In genomic region chr17:73841431-73842060, GRCh38 we compare ENCODE assay signal across 8 cellular contexts.
DNase-seq lines count a peak whose midpoint lies in the region; ATAC-seq, FAIRE-seq and TF ChIP-seq lines count a peak whose summit lies in the region.

No MANE protein-coding gene starts in this region.

- ATAC-seq in GM21737 (IDR thresholded peaks at IDR 0.05; ENCODE audit: unreplicated experiment), result no peak

- no peak for TF ChIP-seq POLR2A in GM12892 (IDR thresholded peaks at IDR 0.05; ENCODE audit: low read depth, low read length)

- no peak for FAIRE-seq in GM12892 (lab: Jason Lieb, UNC)

- TF ChIP-seq CTCF in choroid plexus epithelial cell (conservative IDR thresholded peaks at IDR 0.05; ENCODE audit: low read depth, low read length), result peak; percentile 51

- peak; percentile 72 for DNase-seq in NCI-H82 (lab: John Stamatoyannopoulos, UW)
- DNase-seq in NCI-H82 treated with DMSO at 0.1 percent for 48 hours (lab: John Stamatoyannopoulos, UW; ENCODE audit: unreplicated experiment), result no peak
- peak; percentile 54 for DNase-seq in NCI-H1694 (lab: John Stamatoyannopoulos, UW)
- peak; percentile 3 for DNase-seq in choroid plexus epithelial cell (ENCODE audit: low read depth)
- peak; percentile 3 for DNase-seq in renal cortical epithelial cell (ENCODE audit: low read depth)
- no peak for DNase-seq in glomerular visceral epithelial cell (ENCODE audit: extremely low spot score)
- DNase-seq in GM12892 (ENCODE audit: insufficient read length), result no peak

- no peak overlapping the region for H3K4me3 ChIP-seq in choroid plexus epithelial cell (ENCODE audit: low read depth, low read length)

Comparison
In these comparisons a context has a peak if more than half of its experiments do, and no peak if none do; other contexts are left out.
1. DNase-seq: peak in NCI-H82 (single experiment), NCI-H1694 (single experiment), choroid plexus epithelial cell (single experiment) and renal cortical epithelial cell (single experiment); none in NCI-H82 treated with DMSO at 0.1 percent for 48 hours (single experiment), glomerular visceral epithelial cell (single experiment) and GM12892 (single experiment).